Comparison of ENCODE assay signal across 8 cellular contexts in the genomic region with DNA sequence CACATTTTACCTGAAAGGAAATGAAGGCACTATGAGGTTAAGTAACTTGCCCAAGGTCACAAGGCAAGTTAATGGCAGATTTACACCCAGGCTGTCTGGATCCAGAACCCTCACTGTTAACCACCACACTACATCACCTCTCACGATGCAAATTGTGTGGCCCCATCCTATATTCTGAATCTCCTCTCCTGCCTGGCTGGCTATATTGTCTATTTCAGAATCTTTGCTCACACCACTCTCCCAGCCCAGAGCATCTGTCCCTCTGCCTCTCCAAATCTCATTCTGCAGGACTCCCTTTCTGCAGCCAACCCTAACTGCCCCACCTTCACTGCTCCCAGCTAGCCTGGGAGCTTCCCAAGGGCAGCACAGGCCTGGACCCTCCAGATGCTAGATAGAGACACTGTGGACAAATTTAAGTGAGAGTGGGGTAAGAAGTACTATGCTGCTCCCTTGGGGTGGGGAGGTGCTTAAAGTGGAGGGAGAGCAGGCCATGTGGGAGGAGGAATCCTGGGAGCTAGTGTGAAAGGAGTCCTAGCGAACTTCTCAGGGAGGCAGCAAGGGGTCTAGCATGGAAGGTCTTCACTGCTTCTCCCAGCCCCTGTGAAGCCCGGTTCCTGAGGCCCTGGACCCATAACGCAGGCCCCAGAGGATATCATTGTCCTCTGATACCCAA. TPM values are rescaled to one million over a fixed set of nuclear protein-coding genes. Genes with fewer than 3 reads are reported as not detected.
DNase-seq lines count a peak whose midpoint lies in the region; ATAC-seq and TF ChIP-seq lines count a peak whose summit lies in the region.

No MANE protein-coding gene starts in this region.

- H3K9me3 Mint-ChIP-seq in activated CD4-positive, alpha-beta memory T cell treated with anti-CD3 and anti-CD28 coated beads, Interleukin-2, amount 10 ng/mL, durations not matched to agents 7 days and 5 days: no peaks in the 10 kb centered on the region

- no peaks in the 10 kb centered on the region for H3K27me3 Mint-ChIP-seq in activated CD4-positive, alpha-beta memory T cell treated with anti-CD3 and anti-CD28 coated beads, Interleukin-2, amount 10 ng/mL, durations not matched to agents 7 days and 5 days

- H3K27ac Mint-ChIP-seq in activated CD4-positive, alpha-beta memory T cell treated with anti-CD3 and anti-CD28 coated beads, Interleukin-2, amount 10 ng/mL, durations not matched to agents 7 days and 5 days: peak overlapping the region; percentile 82

- H3K4me1 Mint-ChIP-seq in activated CD4-positive, alpha-beta memory T cell treated with anti-CD3 and anti-CD28 coated beads, Interleukin-2, amount 10 ng/mL, durations not matched to agents 7 days and 5 days: peaks cover 54% of the 10 kb centered on the region

- TF ChIP-seq CTCF in HFF-Myc (IDR thresholded peaks at IDR 0.05; ENCODE audit: low read depth, low read length, missing control alignments): no peak

- POLR2A ChIA-PET in activated CD4-positive, alpha-beta memory T cell treated with anti-CD3 and anti-CD28 coated beads, Interleukin-2, amount 10 ng/mL, durations not matched to agents 7 days and 5 days (lab: Charles Lee): interaction anchor here (0.7 to 4.7 kb wide), 8 partner anchors 10 to 317 kb away, joined by 3 to 80 read pairs (median 10); a partner anchor contains a TSS

- DNase-seq in AG08396 (ENCODE audit: low spot score): peak; percentile 46
- DNase-seq in HFF-Myc (ENCODE audit: extremely low read depth, low read depth): no peak
- DNase-seq in activated CD4-positive, alpha-beta memory T cell treated with anti-CD3 and anti-CD28 coated beads, Interleukin-2, amount 10 ng/mL, durations not matched to agents 7 days and 5 days: no peak
- DNase-seq in left cardiac atrium: no peak
- no peak for DNase-seq in skeletal muscle cell (ENCODE audit: low read depth)
- DNase-seq in inferior parietal cortex (ENCODE audit: extremely low spot score): no peak
- no peak for DNase-seq in stimulated activated naive CD4-positive, alpha-beta T cell (lab: John Stamatoyannopoulos, UW)
- DNase-seq in NCI-H526 treated with DMSO at 0.1 percent for 48 hours (lab: John Stamatoyannopoulos, UW): no peak

- ATAC-seq in left cardiac atrium: peak; percentile 3 to 23

- H3K4me3 ChIP-seq in HFF-Myc (replicated peaks; ENCODE audit: low read depth, low read length) (peak overlapping the region; percentile 66), skeletal muscle cell (ENCODE audit: low read depth, low read length) (peak overlapping the region; percentile 90)

- CTCF ChIA-PET in activated CD4-positive, alpha-beta memory T cell treated with anti-CD3 and anti-CD28 coated beads, Interleukin-2, amount 10 ng/mL, durations not matched to agents 7 days and 5 days (lab: Charles Lee): interaction anchor here (0.8 to 3.8 kb wide), 7 partner anchors 10 to 201 kb away, joined by 3 to 40 read pairs (median 5); a partner anchor contains a TSS

- peak overlapping the region; percentile 88 for H3K4me3 Mint-ChIP-seq in activated CD4-positive, alpha-beta memory T cell treated with anti-CD3 and anti-CD28 coated beads, Interleukin-2, amount 10 ng/mL, durations not matched to agents 7 days and 5 days

- peaks cover 5% of the 10 kb centered on the region for H3K36me3 Mint-ChIP-seq in activated CD4-positive, alpha-beta memory T cell treated with anti-CD3 and anti-CD28 coated beads, Interleukin-2, amount 10 ng/mL, durations not matched to agents 7 days and 5 days (ENCODE audit: low read depth)

- intact Hi-C loops in left cardiac atrium (cut with DNase I): no loop called here

RNA-seq across cellular contexts. Expression of a gene that starts 0.8 kb away (rescaled TPM):
- total RNA-seq in activated CD4-positive, alpha-beta memory T cell treated with anti-CD3 and anti-CD28 coated beads, Interleukin-2, amount 10 ng/mL, durations not matched to agents 7 days and 5 days: 10 to 100 TPM; 60.9 to 64.5 TPM
- 10 to 100 TPM; 61.8 to 66.3 TPM for total RNA-seq in left cardiac atrium

RNA-seq across cellular contexts. Expression of a gene that starts 11.0 kb away (rescaled TPM):
- total RNA-seq in activated CD4-positive, alpha-beta memory T cell treated with anti-CD3 and anti-CD28 coated beads, Interleukin-2, amount 10 ng/mL, durations not matched to agents 7 days and 5 days: 10 to 100 TPM; 13.5 to 14.3 TPM
- total RNA-seq in left cardiac atrium: 10 to 100 TPM; 13.1 to 14.0 TPM

RNA-seq across cellular contexts. Expression of a gene that starts 13.0 kb away (rescaled TPM):
- total RNA-seq in activated CD4-positive, alpha-beta memory T cell treated with anti-CD3 and anti-CD28 coated beads, Interleukin-2, amount 10 ng/mL, durations not matched to agents 7 days and 5 days: 1 to 10 TPM; 1.4 TPM
- total RNA-seq in left cardiac atrium: 1 to 10 TPM; 2.3 to 3.4 TPM

RNA-seq across cellular contexts. Expression of a gene that starts 19.8 kb away (rescaled TPM):
- total RNA-seq in activated CD4-positive, alpha-beta memory T cell treated with anti-CD3 and anti-CD28 coated beads, Interleukin-2, amount 10 ng/mL, durations not matched to agents 7 days and 5 days: under 1 TPM in 1 of 2 experiments, not detected in 1; 0.33 TPM
- not detected for total RNA-seq in left cardiac atrium

RNA-seq across cellular contexts. Expression of a gene that starts 36.1 kb away (rescaled TPM):
- 100 to 1,000 TPM; 121 to 122 TPM for total RNA-seq in activated CD4-positive, alpha-beta memory T cell treated with anti-CD3 and anti-CD28 coated beads, Interleukin-2, amount 10 ng/mL, durations not matched to agents 7 days and 5 days
- total RNA-seq in left cardiac atrium: 10 to 100 TPM; 16.1 to 24.9 TPM
